ENCODE assay signal across 8 cellular contexts in the genomic region with DNA sequence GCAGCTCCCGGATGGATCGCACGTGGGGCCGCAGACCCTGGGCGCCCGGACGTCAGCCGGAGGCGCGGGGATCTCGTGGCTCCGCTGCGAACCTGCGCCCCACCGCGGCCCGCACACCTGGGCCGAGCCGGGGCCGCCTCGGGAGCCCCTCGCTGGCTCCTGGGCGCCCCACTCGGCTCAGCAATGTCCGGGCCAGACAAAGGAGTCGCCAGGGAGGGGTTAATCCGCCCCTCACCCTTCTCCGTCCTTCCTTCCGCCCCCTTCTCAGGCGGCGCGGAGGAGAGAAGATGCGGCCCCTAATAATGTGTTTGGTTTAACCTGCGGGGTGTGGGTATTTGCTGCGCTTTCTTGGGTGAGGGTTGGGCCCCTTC. TPM values are rescaled to one million over a fixed set of nuclear protein-coding genes. Genes with fewer than 3 reads are reported as not detected.
DNase-seq lines count a peak whose midpoint lies in the region; ATAC-seq and TF ChIP-seq lines count a peak whose summit lies in the region.

No MANE protein-coding gene starts in this region.

- no peaks in the 10 kb centered on the region for H3K36me3 ChIP-seq in PC-9 (ENCODE audit: low read depth)
- no peaks in the 10 kb centered on the region for H3K36me3 ChIP-seq in neuron (ENCODE audit: insufficient read depth, low read length)

- H3K9me2 ChIP-seq in PC-9 (ENCODE audit: insufficient read depth) = no peaks in the 10 kb centered on the region

- no peak overlapping the region for H2AFZ ChIP-seq in PC-9
- H2AFZ ChIP-seq in neuron (ENCODE audit: low read depth, low read length) = no peak overlapping the region

- H3K4me2 ChIP-seq in PC-9 = peak overlapping the region; percentile 92

- TF ChIP-seq CTCF in AG09309 (IDR thresholded peaks at IDR 0.05; ENCODE audit: control insufficient read depth, insufficient read depth, low read depth, low read length, missing control alignments) = no peak
- TF ChIP-seq CTCF in PC-9 (conservative IDR thresholded peaks at IDR 0.05) = no peak
- TF ChIP-seq CTCF in epithelial cell of proximal tubule (conservative IDR thresholded peaks at IDR 0.05; ENCODE audit: low read depth, low read length) = no peak

- no peak for TF ChIP-seq POLR2A in GM18505 (IDR thresholded peaks at IDR 0.05; ENCODE audit: borderline replicate concordance, extremely low read depth, insufficient read depth, insufficient read length)

- H3K27me3 ChIP-seq in PC-9 (ENCODE audit: insufficient read depth, low read depth) (no peaks in the 10 kb centered on the region), neuron (ENCODE audit: insufficient read depth, low read length) (no peaks in the 10 kb centered on the region)

- BruUV-seq in PC-9 (replicated peaks; lab: Mats Ljungman, UMichigan) = no TSS peak

- H3K4me1 ChIP-seq in PC-9 (replicated peaks; ENCODE audit: insufficient read depth) = peaks cover 20% of the 10 kb centered on the region
- peaks cover 52% of the 10 kb centered on the region for H3K4me1 ChIP-seq in neuron (ENCODE audit: insufficient read depth, low read length)

- peaks cover 7% of the 10 kb centered on the region; the same call in 1 of the 2 replicates for H3F3A ChIP-seq in PC-9 (ENCODE audit: insufficient read depth, low read depth)

- DNase-seq in AG09309 (ENCODE audit: low read depth) (no peak), PC-9 (no peak), epithelial cell of proximal tubule (ENCODE audit: low read depth) (no peak), NCI-H82 treated with DMSO at 0.1 percent for 48 hours (lab: John Stamatoyannopoulos, UW; ENCODE audit: unreplicated experiment) (no peak), GM19240 (ENCODE audit: insufficient read length, low spot score) (no peak)
- DNase-seq in activated effector memory CD4-positive, alpha-beta T cell treated with Interleukin-2 at 50 U/mL for 16 hours = no peak

- peak overlapping the region; percentile 98 for H3K4me3 ChIP-seq in AG09309 (ENCODE audit: control insufficient read depth, low read depth, low read length)
- peak overlapping the region; percentile 92 for H3K4me3 ChIP-seq in PC-9
- H3K4me3 ChIP-seq in epithelial cell of proximal tubule (ENCODE audit: low read depth, low read length) = peak overlapping the region; percentile 97
- H3K4me3 ChIP-seq in neuron (ENCODE audit: low read length) = peak overlapping the region; percentile 99

- CTCF ChIA-PET in PC-9 (lab: Charles Lee) = no interaction called here

- H4K20me1 ChIP-seq in PC-9 (ENCODE audit: insufficient read depth) = no peaks in the 10 kb centered on the region

- intact Hi-C loops in PC-9 (cut with micrococcal nuclease; ENCODE audit: unreplicated experiment) = no loop called here

- ATAC-seq in GM18505 (IDR thresholded peaks at IDR 0.05; ENCODE audit: unreplicated experiment) = no peak

- POLR2A ChIA-PET in PC-9 (lab: Charles Lee; ENCODE audit: unreplicated experiment) = no interaction called here

- no peaks in the 10 kb centered on the region for H3K9me3 ChIP-seq in PC-9 (ENCODE audit: insufficient read depth, low read depth)
- H3K9me3 ChIP-seq in neuron (ENCODE audit: low read length) = no peaks in the 10 kb centered on the region

- H3K27ac ChIP-seq in PC-9 = peak overlapping the region; percentile 84

- H3K79me2 ChIP-seq in PC-9 (ENCODE audit: low read depth) = peaks cover 55% of the 10 kb centered on the region

RNA-seq across cellular contexts. Expression of a gene that starts 47.6 kb away (rescaled TPM):
- total RNA-seq in PC-9 (2021) (127 and 130 TPM in 2 replicates), epithelial cell of proximal tubule (67.1 and 71.6 TPM in 2 replicates)

RNA-seq across cellular contexts. Expression of a gene that starts 52.6 kb away (rescaled TPM):
- 33.7 and 35.4 TPM in 2 replicates for total RNA-seq in PC-9 (2021)
- 4.8 and 6.2 TPM in 2 replicates for total RNA-seq in epithelial cell of proximal tubule
